11 cellular contexts compared by ENCODE assay signal in the genomic region with DNA sequence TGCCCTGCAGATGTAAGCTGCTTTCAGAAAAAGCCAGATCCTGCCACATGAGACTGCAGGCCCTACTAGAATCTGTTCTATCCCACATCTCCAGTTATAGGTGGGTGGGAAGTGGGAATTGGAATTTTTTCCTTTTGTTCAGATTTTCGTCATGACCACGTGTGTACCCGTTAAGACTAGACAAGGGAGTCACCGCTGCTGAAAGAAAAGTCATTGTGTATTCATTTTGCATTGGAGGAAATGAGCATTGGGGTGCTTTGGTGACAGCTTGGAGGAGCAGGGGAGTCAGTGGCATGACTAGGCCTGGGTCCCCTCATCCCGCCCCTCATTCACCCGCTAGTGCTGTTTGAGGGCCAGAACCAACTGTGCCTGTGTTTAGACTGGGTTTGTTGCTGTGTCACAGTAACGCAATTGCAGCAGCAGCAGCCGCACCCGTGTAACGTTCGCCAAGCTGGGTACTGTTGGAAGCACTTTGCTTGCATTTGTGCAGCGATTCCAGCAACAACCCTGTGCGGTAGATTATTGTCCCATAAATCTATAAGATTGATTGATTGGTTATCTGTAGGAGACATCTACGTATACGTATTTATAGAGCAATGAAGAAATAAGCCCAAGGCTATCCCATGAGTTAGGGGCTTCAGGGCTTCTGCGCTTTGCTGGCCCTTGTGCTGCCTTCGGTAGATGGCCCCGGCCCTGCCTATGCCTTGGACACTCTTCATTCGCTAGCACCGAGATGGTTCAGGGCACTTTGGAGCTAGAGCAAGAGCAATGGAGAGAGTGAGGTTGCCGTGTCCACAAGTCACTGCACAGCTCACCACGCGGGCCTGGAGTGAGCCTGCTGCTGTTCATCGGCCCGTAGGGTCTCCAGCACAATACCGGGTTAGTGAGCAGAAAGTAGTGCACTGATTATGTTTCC.
"Had no signal": no experiment of that assay in that cellular context is flagged by ENCODE, and none has a peak within 500 bp of the region (broad histone marks: within the 10 kb centered on the region; RNA-seq: fewer than 3 reads in every experiment).

No MANE protein-coding gene starts in this region.

- H3K4me1 Mint-ChIP-seq: nephron had no signal

- H3K36me3 Mint-ChIP-seq: activated CD4-positive, alpha-beta memory T cell treated with anti-CD3 and anti-CD28 coated beads for 36 hours had no signal

- H3K27ac Mint-ChIP-seq: activated CD4-positive, alpha-beta memory T cell treated with anti-CD3 and anti-CD28 coated beads for 36 hours; activated T-cell treated with anti-CD3 and anti-CD28 coated beads, Interleukin-2, amount 50 U/mL, for 72 hours; nephron had no signal

- ATAC-seq: activated T-cell treated with anti-CD3 and anti-CD28 coated beads, Interleukin-2, amount 50 U/mL, for 72 hours; lower lobe of right lung had no signal

- H3K27me3 ChIP-seq: cardiac muscle cell, hepatocyte, ovary had no signal

- H3K4me3 ChIP-seq: cardiac muscle cell, hepatocyte, lower lobe of right lung, ovary, smooth muscle cell had no signal

- H3K36me3 ChIP-seq: cardiac muscle cell, lower lobe of right lung, ovary had no signal

- H3K9me3 Mint-ChIP-seq: activated CD4-positive, alpha-beta memory T cell treated with anti-CD3 and anti-CD28 coated beads for 36 hours; activated T-cell treated with anti-CD3 and anti-CD28 coated beads, Interleukin-2, amount 50 U/mL, for 72 hours; nephron had no signal

- H3K9me3 ChIP-seq: lower lobe of right lung, ovary had no signal

- H3K4me3 Mint-ChIP-seq: activated CD4-positive, alpha-beta memory T cell treated with anti-CD3 and anti-CD28 coated beads for 36 hours; activated T-cell treated with anti-CD3 and anti-CD28 coated beads, Interleukin-2, amount 50 U/mL, for 72 hours; nephron had no signal

- DNase-seq: activated CD4-positive, alpha-beta memory T cell treated with anti-CD3 and anti-CD28 coated beads for 36 hours; activated gamma-delta T cell treated with Interleukin-2 at 50 U/mL for 16 hours; activated T-cell treated with anti-CD3 and anti-CD28 coated beads, Interleukin-2, amount 50 U/mL, for 72 hours; cortex of kidney; lower lobe of right lung; ovary; stimulated activated naive CD4-positive, alpha-beta T cell had no signal

- H3K27ac ChIP-seq: cardiac muscle cell, lower lobe of right lung, ovary had no signal
